2 cellular contexts compared by ENCODE assay signal in the genomic region with DNA sequence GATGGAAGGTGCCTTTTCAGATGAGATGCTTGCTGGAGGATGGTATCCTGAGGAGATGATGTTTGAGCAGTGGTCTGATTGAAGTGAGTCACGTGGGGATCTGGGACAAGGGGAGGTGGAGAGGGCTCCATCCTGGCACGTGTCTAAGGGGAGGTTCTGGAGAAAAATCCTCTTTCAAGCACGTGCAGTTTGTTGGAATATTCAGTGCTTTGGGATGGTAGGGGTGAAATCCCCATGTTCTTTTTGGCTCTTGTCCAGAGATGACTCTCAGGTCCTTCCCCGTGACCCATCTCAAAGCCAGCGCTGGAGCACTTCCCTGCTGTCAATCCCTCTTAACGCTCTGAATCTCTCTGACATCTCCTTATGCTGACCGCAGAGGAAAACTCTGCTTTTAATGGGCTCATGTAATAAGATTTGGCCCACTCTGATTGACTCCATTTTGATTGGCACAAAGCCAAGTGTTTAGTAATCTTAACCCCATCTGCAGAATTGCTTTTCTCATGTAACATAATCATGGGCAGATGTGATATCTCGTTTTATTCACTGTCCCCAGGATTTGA.
TF ChIP-seq lines count a peak whose summit lies in the region.

No MANE protein-coding gene starts in this region.

TF ChIP-seq in SK-N-SH, 30 proteins besides CTCF, POLR2A, EP300 and RAD21:
- TF ChIP-seq MEF2A (IDR thresholded peaks at IDR 0.05; ENCODE audit: borderline replicate concordance, low read depth) (no peak), RCOR1 (IDR thresholded peaks at IDR 0.05; ENCODE audit: low read length) (peak; percentile 83), MXI1 (IDR thresholded peaks at IDR 0.05; ENCODE audit: low read depth, low read length) (peak; percentile 79), FOXM1 (IDR thresholded peaks at IDR 0.05; ENCODE audit: low read depth) (no peak), ZBTB33 (IDR thresholded peaks at IDR 0.05; ENCODE audit: borderline replicate concordance, low read depth) (no peak), GATA2 (CRISPR knock-in tag; IDR thresholded peaks at IDR 0.05) (peak; percentile 95), NFIC (IDR thresholded peaks at IDR 0.05; ENCODE audit: borderline replicate concordance) (peak; percentile 71), ELF1 (IDR thresholded peaks at IDR 0.05) (no peak), CHD2 (IDR thresholded peaks at IDR 0.05; ENCODE audit: low read length, partially characterized antibody) (peak; percentile 55), EZH2phosphoT487 (IDR thresholded peaks at IDR 0.05; ENCODE audit: borderline replicate concordance, low read depth) (no peak), FOSL2 (IDR thresholded peaks at IDR 0.05; ENCODE audit: borderline replicate concordance, low read depth) (no peak), YY1 (IDR thresholded peaks at IDR 0.05; ENCODE audit: low read depth) (no peak), NRF1 (IDR thresholded peaks at IDR 0.05; ENCODE audit: low read depth, low read length) (no peak), RFX5 (IDR thresholded peaks at IDR 0.05; ENCODE audit: low read length) (no peak), IRF3 (IDR thresholded peaks at IDR 0.05; ENCODE audit: low read depth, low read length) (no peak), SMC3 (IDR thresholded peaks at IDR 0.05; ENCODE audit: low read depth, low read length) (no peak), GABPA (IDR thresholded peaks at IDR 0.05; ENCODE audit: low read depth) (no peak), RXRA (IDR thresholded peaks at IDR 0.05; ENCODE audit: borderline replicate concordance, low read depth) (no peak), REST (IDR thresholded peaks at IDR 0.05; ENCODE audit: low read depth, low read length) (no peak)
- TF ChIP-seq, protein P1, sequence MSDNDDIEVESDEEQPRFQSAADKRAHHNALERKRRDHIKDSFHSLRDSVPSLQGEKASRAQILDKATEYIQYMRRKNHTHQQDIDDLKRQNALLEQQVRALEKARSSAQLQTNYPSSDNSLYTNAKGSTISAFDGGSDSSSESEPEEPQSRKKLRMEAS (IDR thresholded peaks at IDR 0.05; ENCODE audit: low read depth): no peak

TF ChIP-seq in HepG2, 621 proteins besides CTCF, POLR2A, EP300 and RAD21:
- peak; percentile 72 for TF ChIP-seq MNT (IDR thresholded peaks at IDR 0.05)
- TF ChIP-seq LCORL (IDR thresholded peaks at IDR 0.05): peak; percentile 30; the same call in 1 of the 2 replicates
- TF ChIP-seq LCORL (CRISPR knock-in tag; IDR thresholded peaks at IDR 0.05): no peak
- no peak for TF ChIP-seq REL (CRISPR knock-in tag; conservative IDR thresholded peaks at IDR 0.05)
- TF ChIP-seq BCL6 (CRISPR knock-in tag; IDR thresholded peaks at IDR 0.05): no peak
